ENCODE assay signal across 24 cellular contexts in genomic region chr5:154240595-154240994, GRCh38.
"Had no signal": no experiment of that assay in that cellular context is flagged by ENCODE, and none has a peak within 500 bp of the region (broad histone marks: within the 10 kb centered on the region; RNA-seq: fewer than 3 reads in every experiment).

No MANE protein-coding gene starts in this region.

- H3K4me3 Mint-ChIP-seq: activated naive CD8-positive, alpha-beta T cell; activated T-cell treated with anti-CD3 and anti-CD28 coated beads, Interleukin-2, amount 50 U/mL, for 4 hours; naive thymus-derived CD8-positive, alpha-beta T cell; T-helper 1 cell treated with Interleukin-12 subunit alpha and Interleukin-12 subunit beta and Interleukin-4 antibody, amounts not matched to agents 30 μg/mL and 1 μg/mL, for 36 hours; WTC11 had no signal

- ATAC-seq: activated T-cell treated with anti-CD3 and anti-CD28 coated beads, Interleukin-2, amount 50 U/mL, for 4 hours; naive thymus-derived CD8-positive, alpha-beta T cell; right lobe of liver; WTC11 had no signal

- FAIRE-seq: astrocyte, kidney had no signal

- H3K27me3 Mint-ChIP-seq: activated naive CD8-positive, alpha-beta T cell; naive thymus-derived CD8-positive, alpha-beta T cell had no signal

- H3K27me3 ChIP-seq: adrenal gland, right lobe of liver had no signal

- H2AFZ ChIP-seq: parathyroid adenoma had no signal

- H3K9me3 ChIP-seq: adrenal gland, lower lobe of right lung, right lobe of liver, thoracic aorta had no signal

- H3K27ac ChIP-seq: epithelial cell of prostate, lower lobe of right lung, parathyroid adenoma, right lobe of liver, skin epidermis, thoracic aorta had no signal

- H3K36me3 ChIP-seq: adrenal gland, lower lobe of right lung, right lobe of liver, thoracic aorta had no signal

- H3K4me3 ChIP-seq: adrenal gland, lower lobe of right lung, right lobe of liver, skin epidermis, thoracic aorta had no signal

- H3K4me1 ChIP-seq: right lobe of liver had no signal

- H3K36me3 Mint-ChIP-seq: WTC11 had no signal

- H3K9me3 Mint-ChIP-seq: activated T-cell treated with anti-CD3 and anti-CD28 coated beads, Interleukin-2, amount 50 U/mL, for 4 hours; activated T-helper 2 cell treated with anti-CD3 and anti-CD28 coated beads, Interferon-gamma antibody, Interleukin-2, Interleukin-4, amounts not matched to agents 10 μg/mL and 5 μg/mL and 100 μg/mL, durations not matched to agents 14 hours and 24 hours and 36 hours; T-helper 1 cell treated with Interleukin-12 subunit alpha and Interleukin-12 subunit beta and Interleukin-4 antibody, amounts not matched to agents 30 μg/mL and 1 μg/mL, for 36 hours had no signal

- DNase-seq: activated CD4-positive, alpha-beta T cell treated with anti-CD3 and anti-CD28 coated beads, Interleukin-2, amount 50 U/mL, for 4 hours; activated CD8-positive, alpha-beta memory T cell treated with anti-CD3 and anti-CD28 coated beads, Interleukin-2, amount 50 U/mL, for 48 hours; activated naive CD4-positive, alpha-beta T cell; activated T-cell treated with anti-CD3 and anti-CD28 coated beads, Interleukin-2, amount 50 U/mL, for 4 hours; cerebellar nuclear complex; cortex of kidney; kidney; lower lobe of right lung; naive thymus-derived CD8-positive, alpha-beta T cell; right lobe of liver; stimulated activated CD4-positive, alpha-beta T cell treated with anti-CD3 and anti-CD28 coated beads, Interleukin-15, amount 100 ng/mL, for 24 hours; stimulated activated CD8-positive, alpha-beta memory T cell treated with anti-CD3 and anti-CD28 coated beads, Interleukin-4, amount 100 ng/mL, for 48 hours; stimulated activated naive CD4-positive, alpha-beta T cell treated with Interleukin-2 at 50 U/mL for 16 hours; T1000 had no signal

- H3K27ac Mint-ChIP-seq: activated naive CD8-positive, alpha-beta T cell; activated T-helper 2 cell treated with anti-CD3 and anti-CD28 coated beads, Interferon-gamma antibody, Interleukin-2, Interleukin-4, amounts not matched to agents 10 μg/mL and 5 μg/mL and 100 μg/mL, durations not matched to agents 14 hours and 24 hours and 36 hours; naive thymus-derived CD8-positive, alpha-beta T cell; T-helper 1 cell treated with Interleukin-12 subunit alpha and Interleukin-12 subunit beta and Interleukin-4 antibody, amounts not matched to agents 30 μg/mL and 1 μg/mL, for 36 hours; WTC11 had no signal
